8 cellular contexts compared by ENCODE assay signal in genomic region chr2:132804045-132804444, GRCh38.
DNase-seq lines count a peak whose midpoint lies in the region; ATAC-seq and TF ChIP-seq lines count a peak whose summit lies in the region.

No MANE protein-coding gene starts in this region.

- no peak for TF ChIP-seq POLR2A in GM18505 (IDR thresholded peaks at IDR 0.05; ENCODE audit: borderline replicate concordance, extremely low read depth, insufficient read depth, insufficient read length)

- peak; percentile 19 for DNase-seq in G401 (ENCODE audit: low spot score)
- peak; percentile 48 for DNase-seq in NCI-H1436 (lab: John Stamatoyannopoulos, UW)
- DNase-seq in astrocyte of the hippocampus (ENCODE audit: low read depth, low spot score) = peak; percentile 20
- peak; percentile 81 for DNase-seq in myocyte (ENCODE audit: low read depth)
- DNase-seq in NCI-H82 treated with DMSO at 0.1 percent for 48 hours (lab: John Stamatoyannopoulos, UW; ENCODE audit: unreplicated experiment) = no peak
- no peak for DNase-seq in D341Med (ENCODE audit: low spot score)
- DNase-seq in iPS-NIHi11 (ENCODE audit: low spot score) = no peak

- in situ Hi-C loops in G401 (cut with HindIII; ENCODE audit: low sequenced_read_pairs) = no loop called here

- ATAC-seq in GM18505 (IDR thresholded peaks at IDR 0.05; ENCODE audit: unreplicated experiment) = no peak

Comparison
In these comparisons a context has a peak if more than half of its experiments do, and no peak if none do; other contexts are left out.
1. DNase-seq: peak in G401 (single experiment), NCI-H1436 (single experiment), astrocyte of the hippocampus (single experiment) and myocyte (single experiment); none in NCI-H82 treated with DMSO at 0.1 percent for 48 hours (single experiment), D341Med (single experiment) and iPS-NIHi11 (single experiment).